ENCODE assay signal across 34 cellular contexts in the genomic region with DNA sequence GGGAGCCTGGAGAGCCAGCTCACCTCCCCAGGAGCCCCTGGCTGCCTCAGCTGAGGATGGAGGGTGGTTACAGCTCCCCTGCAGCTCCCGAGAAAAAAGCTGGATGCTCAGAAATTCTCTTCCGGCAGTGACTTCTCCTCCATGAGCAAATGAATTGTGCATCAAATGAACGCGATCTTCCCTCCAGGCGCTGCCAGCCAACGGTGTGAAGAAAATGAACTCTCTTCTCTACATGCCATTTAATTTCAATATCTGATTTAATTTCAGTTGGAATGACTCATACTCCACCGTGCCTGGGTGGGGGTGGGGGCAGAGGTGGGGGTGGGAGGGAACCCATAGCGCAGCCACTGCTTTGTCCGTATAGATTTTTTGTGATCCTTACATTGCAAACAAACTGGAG.
"Had no signal": no experiment of that assay in that cellular context is flagged by ENCODE, and none has a peak within 500 bp of the region (broad histone marks: within the 10 kb centered on the region; RNA-seq: fewer than 3 reads in every experiment).

No MANE protein-coding gene starts in this region.

- H3K79me2 ChIP-seq: hepatocyte had no signal

- H3K4me2 ChIP-seq: hepatocyte, neural progenitor cell had no signal

- H3K4me1 ChIP-seq: pancreas, prostate gland, stomach, testis, thyroid gland, transverse colon, vagina had no signal

- H3K36me3 Mint-ChIP-seq: mesothelial cell of epicardium, naive B cell, natural killer cell, neural progenitor cell had no signal

- H3K36me3 ChIP-seq: lower lobe of right lung, neural progenitor cell, pancreas, prostate gland, stomach, thyroid gland, transverse colon, upper lobe of left lung, vagina had no signal

- H2AFZ ChIP-seq: hepatocyte, neural progenitor cell had no signal

- H3K27me3 Mint-ChIP-seq: naive B cell had no signal

- H3K4me3 Mint-ChIP-seq: mesothelial cell of epicardium; natural killer cell; nephron progenitor cell; neural progenitor cell; stimulated activated naive B cell treated with anti-CD40 and anti-IgM and Interleukin-4, amounts not matched to agents 10 μg/mL and 1 μg/mL and 100 μg/mL, for 72 hours had no signal

- H3K9me3 Mint-ChIP-seq: mesothelial cell of epicardium; naive B cell; natural killer cell; nephron progenitor cell; neural progenitor cell; stimulated activated naive B cell treated with anti-CD40 and anti-IgM and Interleukin-4, amounts not matched to agents 10 μg/mL and 1 μg/mL and 100 μg/mL, for 72 hours had no signal

- H3K27ac Mint-ChIP-seq: mesothelial cell of epicardium; naive B cell; natural killer cell; nephron progenitor cell; stimulated activated naive B cell treated with anti-CD40 and anti-IgM and Interleukin-4, amounts not matched to agents 10 μg/mL and 1 μg/mL and 100 μg/mL, for 72 hours had no signal

- H3K9ac ChIP-seq: neural progenitor cell had no signal

- ATAC-seq: left cardiac atrium; left lobe of liver; left ventricle myocardium superior; lower lobe of right lung; natural killer cell; right cardiac atrium; sciatic nerve; stimulated activated naive B cell treated with anti-CD40 and anti-IgM and Interleukin-4, amounts not matched to agents 10 μg/mL and 1 μg/mL and 100 μg/mL, for 72 hours; stimulated activated naive CD8-positive, alpha-beta T cell treated with anti-CD3 and anti-CD28 coated beads, Interleukin-15, Interleukin-2, amounts not matched to agents 100 U/mL and 50 U/mL, for 24 hours had no signal

- DNase-seq: islet precursor cell; kidney glomerular epithelial cell; left cardiac atrium; left ventricle myocardium superior; lower lobe of right lung; mammary epithelial cell; mesendoderm; naive B cell; natural killer cell; nephron progenitor cell; occipital lobe; pancreas; retina; right cardiac atrium; stimulated activated CD4-positive, alpha-beta T cell treated with anti-CD3 and anti-CD28 coated beads, Interleukin-12 subunit alpha, Interleukin-12 subunit beta, amount 100 ng/mL, for 4 hours; stimulated activated CD4-positive, alpha-beta T cell treated with anti-CD3 and anti-CD28 coated beads, Interleukin-15, amount 100 ng/mL, for 24 hours; stimulated activated CD4-positive, alpha-beta T cell treated with anti-CD3 and anti-CD28 coated beads, Interleukin-2, amount 100 ng/mL, for 24 hours; stimulated activated CD4-positive, alpha-beta T cell treated with anti-CD3 and anti-CD28 coated beads, Interleukin-4, amount 100 ng/mL, for 1 hour; stimulated activated naive B cell treated with anti-CD40 and anti-IgM and Interleukin-4, amounts not matched to agents 10 μg/mL and 1 μg/mL and 100 μg/mL, for 72 hours; stimulated activated naive CD8-positive, alpha-beta T cell treated with anti-CD3 and anti-CD28 coated beads, Interleukin-15, Interleukin-2, amounts not matched to agents 100 U/mL and 50 U/mL, for 24 hours; stomach; testis; thyroid gland; transverse colon; upper lobe of left lung had no signal

- H3K4me3 ChIP-seq: hepatocyte, lower lobe of right lung, neural progenitor cell, pancreas, prostate gland, skin epidermis, stomach, testis, thyroid gland, transverse colon, upper lobe of left lung, vagina had no signal

- H3K4me1 Mint-ChIP-seq: mesothelial cell of epicardium, natural killer cell had no signal

- H3K27ac ChIP-seq: hepatocyte, lower lobe of right lung, neural progenitor cell, neutrophil, pancreas, prostate gland, skin epidermis, stomach, testis, thyroid gland, transverse colon, upper lobe of left lung, vagina had no signal

- H3K27me3 ChIP-seq: hepatocyte, neural progenitor cell, neutrophil, pancreas, testis, thyroid gland, upper lobe of left lung, vagina had no signal

- H3K9me3 ChIP-seq: lower lobe of right lung, neutrophil, pancreas, prostate gland, stomach, testis, thyroid gland, transverse colon, upper lobe of left lung, vagina had no signal
